1 cellular context compared by ENCODE assay signal in the genomic region with DNA sequence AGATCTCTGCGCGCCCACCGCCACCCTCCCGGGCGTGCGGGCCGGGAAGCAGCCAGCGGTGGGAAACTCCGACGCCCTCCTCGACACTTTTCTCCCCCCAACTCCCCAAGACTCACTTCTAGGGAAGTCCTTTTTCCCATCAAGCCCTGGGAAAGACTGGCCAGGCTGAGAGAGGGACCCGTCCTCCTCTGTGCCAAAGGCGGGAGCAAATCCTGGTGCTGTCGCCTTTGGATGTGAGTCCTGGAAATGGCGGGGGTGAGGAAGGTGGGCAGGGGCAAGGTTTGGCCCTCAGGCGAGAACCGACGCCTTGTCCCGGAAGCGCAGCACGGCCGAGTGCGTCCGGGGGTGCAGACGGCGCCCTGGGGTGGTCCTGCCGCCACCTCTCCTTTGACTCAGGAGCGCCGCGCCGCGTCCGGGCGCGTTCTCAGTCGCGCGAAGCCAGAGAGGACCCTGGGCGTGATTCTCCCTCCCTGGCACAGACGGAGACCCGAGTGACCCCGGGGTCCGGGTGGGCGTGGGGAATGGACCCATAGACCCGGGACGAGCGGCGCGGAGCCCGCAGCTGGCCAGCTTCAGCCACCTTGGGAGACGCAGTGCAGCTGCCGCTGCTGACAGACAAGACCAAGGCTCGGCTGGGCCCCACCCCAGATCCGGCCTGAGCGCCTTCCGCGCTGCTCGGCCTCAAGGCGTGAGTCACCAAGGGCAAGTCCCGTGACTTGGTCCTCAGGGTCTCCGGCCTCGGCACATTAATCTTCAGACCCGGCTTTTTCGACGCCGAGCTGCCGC.
A peak's percentile ranks its signal among the peaks of the same experiment; 100 is the strongest.
TF ChIP-seq lines count a peak whose summit lies in the region.

No MANE protein-coding gene starts in this region.

TF ChIP-seq in HepG2, 621 proteins besides CTCF, POLR2A, EP300 and RAD21 (continued from another document and continues in another):
- TF ChIP-seq NFAT5 (CRISPR knock-in tag; IDR thresholded peaks at IDR 0.05): no peak
- TF ChIP-seq KLF9 (CRISPR knock-in tag; IDR thresholded peaks at IDR 0.05; ENCODE audit: low read depth): 0 out of 2 replicates have a peak, but pooled peaks have one; percentile 49
- TF ChIP-seq, protein P1, sequence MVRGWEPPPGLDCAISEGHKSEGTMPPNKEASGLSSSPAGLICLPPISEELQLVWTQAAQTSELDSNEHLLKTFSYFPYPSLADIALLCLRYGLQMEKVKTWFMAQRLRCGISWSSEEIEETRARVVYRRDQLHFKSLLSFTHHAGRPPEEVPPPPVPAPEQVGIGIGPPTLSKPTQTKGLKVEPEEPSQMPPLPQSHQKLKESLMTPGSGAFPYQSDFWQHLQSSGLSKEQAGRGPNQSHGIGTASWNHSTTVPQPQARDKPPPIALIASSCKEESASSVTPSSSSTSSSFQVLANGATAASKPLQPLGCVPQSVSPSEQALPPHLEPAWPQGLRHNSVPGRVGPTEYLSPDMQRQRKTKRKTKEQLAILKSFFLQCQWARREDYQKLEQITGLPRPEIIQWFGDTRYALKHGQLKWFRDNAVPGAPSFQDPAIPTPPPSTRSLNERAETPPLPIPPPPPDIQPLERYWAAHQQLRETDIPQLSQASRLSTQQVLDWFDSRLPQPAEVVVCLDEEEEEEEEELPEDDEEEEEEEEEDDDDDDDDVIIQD (CRISPR knock-in tag; IDR thresholded peaks at IDR 0.05; ENCODE audit: low read depth): no peak
- TF ChIP-seq ZNF407 (CRISPR knock-in tag; IDR thresholded peaks at IDR 0.05; ENCODE audit: not compliant biosample characterization): peak; percentile 87
- no peak for TF ChIP-seq ZNF3 (CRISPR knock-in tag; IDR thresholded peaks at IDR 0.05)
- no peak for TF ChIP-seq RAD51 (IDR thresholded peaks at IDR 0.05; ENCODE audit: borderline replicate concordance)
- no peak for TF ChIP-seq ZBTB1 (CRISPR knock-in tag; IDR thresholded peaks at IDR 0.05; ENCODE audit: borderline replicate concordance)
- TF ChIP-seq RBFOX2 (IDR thresholded peaks at IDR 0.05; ENCODE audit: low read depth, low read length): peak; percentile 97
- no peak; the same call in 1 of the 2 replicates for TF ChIP-seq PRDM15 (CRISPR knock-in tag; IDR thresholded peaks at IDR 0.05)
- TF ChIP-seq THAP7 (CRISPR knock-in tag; IDR thresholded peaks at IDR 0.05): no peak
- TF ChIP-seq TBL1XR1 (IDR thresholded peaks at IDR 0.05; ENCODE audit: borderline replicate concordance, low read length, partially characterized antibody): no peak
- no peak; the same call in 1 of the 2 replicates for TF ChIP-seq ZNF878 (CRISPR knock-in tag; IDR thresholded peaks at IDR 0.05)
- TF ChIP-seq ZNF781 (CRISPR knock-in tag; IDR thresholded peaks at IDR 0.05; ENCODE audit: borderline replicate concordance, not compliant biosample characterization): peak; percentile 34
- TF ChIP-seq DDIT3 (CRISPR knock-in tag; IDR thresholded peaks at IDR 0.05): no peak
- TF ChIP-seq ZBTB3 (CRISPR knock-in tag; IDR thresholded peaks at IDR 0.05; ENCODE audit: borderline replicate concordance, low read depth): 0 out of 2 replicates have a peak, but pooled peaks have one; percentile 5
- TF ChIP-seq, protein P2, sequence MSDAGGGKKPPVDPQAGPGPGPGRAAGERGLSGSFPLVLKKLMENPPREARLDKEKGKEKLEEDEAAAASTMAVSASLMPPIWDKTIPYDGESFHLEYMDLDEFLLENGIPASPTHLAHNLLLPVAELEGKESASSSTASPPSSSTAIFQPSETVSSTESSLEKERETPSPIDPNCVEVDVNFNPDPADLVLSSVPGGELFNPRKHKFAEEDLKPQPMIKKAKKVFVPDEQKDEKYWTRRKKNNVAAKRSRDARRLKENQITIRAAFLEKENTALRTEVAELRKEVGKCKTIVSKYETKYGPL (CRISPR knock-in tag; IDR thresholded peaks at IDR 0.05): peak; percentile 48; the same call in 1 of the 2 replicates
- peak; percentile 91; the same call in 1 of the 2 replicates for TF ChIP-seq ZBTB4 (CRISPR knock-in tag; IDR thresholded peaks at IDR 0.05; ENCODE audit: borderline replicate concordance)
- peak; percentile 78; the same call in 1 of the 2 replicates for TF ChIP-seq ZNF772 (CRISPR knock-in tag; IDR thresholded peaks at IDR 0.05)
